19 cellular contexts compared by ENCODE assay signal in the genomic region with DNA sequence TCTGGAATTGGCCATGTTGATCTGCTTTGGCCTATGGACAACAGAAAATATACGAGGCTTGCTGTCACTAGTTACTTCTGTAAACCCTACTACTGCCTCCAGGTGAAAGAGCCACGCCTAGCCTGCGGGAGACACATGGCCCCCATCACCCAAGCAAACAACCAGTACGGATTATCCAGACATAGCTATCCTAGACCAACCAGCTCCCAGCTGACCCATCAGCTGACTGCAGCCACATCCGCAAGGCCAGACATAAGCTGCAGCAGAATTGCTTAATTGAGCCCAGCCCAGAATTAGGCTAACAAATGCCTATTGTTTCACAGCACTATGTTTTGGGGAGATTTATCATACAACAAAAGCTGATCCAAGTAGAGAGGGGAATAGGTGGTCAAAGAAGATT. TPM values are rescaled to one million over a fixed set of nuclear protein-coding genes. Genes with fewer than 3 reads are reported as not detected.
DNase-seq lines count a peak whose midpoint lies in the region; ATAC-seq and TF ChIP-seq lines count a peak whose summit lies in the region.
"Had no signal": no experiment of that assay in that cellular context is flagged by ENCODE, and none has a peak within 500 bp of the region (broad histone marks: within the 10 kb centered on the region; RNA-seq: fewer than 3 reads in every experiment).

No MANE protein-coding gene starts in this region.

- no peak overlapping the region for H3K9ac ChIP-seq in IMR-90 (ENCODE audit: low read depth, low read length)

- no peak overlapping the region; the same call in 1 of the 2 replicates for H2BK20ac ChIP-seq in IMR-90 (ENCODE audit: low read depth, low read length)

- peaks cover 3% of the 10 kb centered on the region; the same call in 1 of the 2 replicates for H3K4me1 Mint-ChIP-seq in WTC11
- H3K4me1 Mint-ChIP-seq in natural killer cell treated with Interleukin-12 subunit alpha and Interleukin-12 subunit beta and Interleukin-15 and Interleukin-18, amount 100 ng/mL, for 72 hours (ENCODE audit: low read depth in 2 of 2), result peaks cover 10 to 19% of the 10 kb centered on the region in 2 donors

- H3K14ac ChIP-seq in IMR-90 (replicated peaks; ENCODE audit: low read depth, low read length), result peak overlapping the region; percentile 68; the same call in 1 of the 2 replicates

- peak overlapping the region; percentile 25; the same call in 1 of the 2 replicates for H3K27ac Mint-ChIP-seq in WTC11
- H3K27ac Mint-ChIP-seq in natural killer cell treated with Interleukin-12 subunit alpha and Interleukin-12 subunit beta and Interleukin-15 and Interleukin-18, amount 100 ng/mL, for 72 hours, result no peak overlapping the region
- H3K27ac Mint-ChIP-seq: activated T-helper 2 cell treated with anti-CD3 and anti-CD28 coated beads, Interferon-gamma antibody, Interleukin-2, Interleukin-4, amounts not matched to agents 10 μg/mL and 5 μg/mL and 100 μg/mL, durations not matched to agents 14 hours and 24 hours and 36 hours; T-helper 2 cell treated with Interferon-gamma antibody and Interleukin-4, amounts not matched to agents 5 μg/mL and 100 μg/mL, for 36 hours had no signal

- no peak overlapping the region for H3K4me3 Mint-ChIP-seq in WTC11
- H3K4me3 Mint-ChIP-seq in natural killer cell treated with Interleukin-12 subunit alpha and Interleukin-12 subunit beta and Interleukin-15 and Interleukin-18, amount 100 ng/mL, for 72 hours, result no peak overlapping the region
- H3K4me3 Mint-ChIP-seq: naive B cell; T-helper 2 cell treated with Interferon-gamma antibody and Interleukin-4, amounts not matched to agents 5 μg/mL and 100 μg/mL, for 36 hours had no signal

- CTCF ChIA-PET in IMR-90 (lab: Yijun Ruan, JAX) (no interaction called here), WTC11 (lab: Charles Lee) (interaction anchor here (1.0 kb wide), 1 partner anchor 108 kb away, joined by 3 read pairs; no protein-coding TSS in a partner anchor)

- H3K79me1 ChIP-seq in IMR-90 (ENCODE audit: low read depth in 1 of 2, low read length in 2 of 2), result peaks cover 20 to 62% of the 10 kb centered on the region in 2 experiments

- H3K4me3 ChIP-seq in IMR-90 (ENCODE audit: insufficient read depth, low read depth, low read length), result no peak overlapping the region
- H3K4me3 ChIP-seq: left lung, transverse colon had no signal

- peaks cover 16% of the 10 kb centered on the region for H3K27me3 Mint-ChIP-seq in WTC11 (ENCODE audit: low read depth)
- no peaks in the 10 kb centered on the region for H3K27me3 Mint-ChIP-seq in natural killer cell treated with Interleukin-12 subunit alpha and Interleukin-12 subunit beta and Interleukin-15 and Interleukin-18, amount 100 ng/mL, for 72 hours
- H3K27me3 Mint-ChIP-seq: naive B cell, progenitor cell of endocrine pancreas had no signal

- H4K91ac ChIP-seq in IMR-90 (ENCODE audit: insufficient read depth, low read depth, low read length), result no peak overlapping the region; the same call in 1 of the 2 replicates

- peak overlapping the region; percentile 75 for H2AK9ac ChIP-seq in IMR-90 (replicated peaks; ENCODE audit: low read depth, low read length, poor library complexity)

- dilution Hi-C loops in IMR-90 (cut with HindIII; ENCODE audit: low sequenced_read_pairs, unreplicated experiment), result no loop called here

- 100% methylated on average over 2 of the region's 5 CpGs; no CpG with 5 or more reads in 1 of the 2 experiments for WGBS in IMR-90 (ENCODE audit: extremely low coverage in 2 of 2, insufficient read length in 1 of 2), 2 experiments

- H2BK15ac ChIP-seq in IMR-90 (ENCODE audit: low read depth, low read length), result no peak overlapping the region

- H3K18ac ChIP-seq in IMR-90 (ENCODE audit: low read depth, low read length), result no peak overlapping the region

- no peak overlapping the region for H3K4me2 ChIP-seq in IMR-90 (ENCODE audit: low read depth, low read length)

- H4K20me1 ChIP-seq in IMR-90 (ENCODE audit: insufficient read depth, low read length), result peaks cover 26% of the 10 kb centered on the region

- DNase-seq in IMR-90 (no peak), WTC11 (ENCODE audit: low spot score) (no peak), inferior parietal cortex (ENCODE audit: extremely low spot score) (peak; percentile 43), posterior cingulate gyrus (peak in 6 of 10 donors; percentile 19 to 91 (median 58)), SKM-1 (lab: John Stamatoyannopoulos, UW; ENCODE audit: unreplicated experiment) (no peak), NCI-H345 (lab: John Stamatoyannopoulos, UW) (no peak), NCI-H446 treated with DMSO at 0.1 percent for 48 hours (lab: John Stamatoyannopoulos, UW) (no peak)
- DNase-seq in natural killer cell treated with Interleukin-12 subunit alpha and Interleukin-12 subunit beta and Interleukin-15 and Interleukin-18, amount 100 ng/mL, for 72 hours (ENCODE audit: low spot score), result no peak
- DNase-seq: AML-193, amniotic stem cell, GDM1, left lung, MV-4-11, naive B cell, transverse colon had no signal

- H3K36me3 ChIP-seq in IMR-90 (ENCODE audit: control insufficient read depth, insufficient read depth, low read length), result peaks cover 3% of the 10 kb centered on the region; the same call in 1 of the 2 replicates
- H3K36me3 ChIP-seq: left lung, transverse colon had no signal

- H3K27ac ChIP-seq in IMR-90 (ENCODE audit: insufficient read depth, low read length), result no peak overlapping the region
- H3K27ac ChIP-seq: transverse colon had no signal

- H2BK5ac ChIP-seq in IMR-90 (ENCODE audit: low read depth, low read length, poor library complexity, severe bottlenecking), result peak overlapping the region; percentile 15

- H4K8ac ChIP-seq in IMR-90 (ENCODE audit: low read depth in 2 of 2, low read length in 2 of 2), result peak overlapping the region in 1 of 2 experiments; percentile 30; a peak in 1 of 4 replicates

- peak overlapping the region; percentile 52 for H3K23ac ChIP-seq in IMR-90 (ENCODE audit: low read depth, low read length)

- no peaks in the 10 kb centered on the region for H3K27me3 ChIP-seq in IMR-90 (ENCODE audit: control insufficient read depth, insufficient read depth, low read length)
- H3K27me3 ChIP-seq: left lung, transverse colon had no signal

- H2AFZ ChIP-seq in IMR-90 (replicated peaks; ENCODE audit: low read length, poor library complexity), result no peak overlapping the region

- H4K5ac ChIP-seq in IMR-90 (ENCODE audit: low read depth, low read length), result no peak overlapping the region

- no peak for TF ChIP-seq POLR2A in IMR-90 (IDR thresholded peaks at IDR 0.05; ENCODE audit: low read depth, low read length)

- intact Hi-C loops in IMR-90 (cut with micrococcal nuclease) (no loop called here), posterior cingulate gyrus (cut with DNase I) (no loop called here)

- TF ChIP-seq RAD21 in IMR-90 (IDR thresholded peaks at IDR 0.05; ENCODE audit: low read length), result no peak

- peaks cover 13% of the 10 kb centered on the region for H3K9me1 ChIP-seq in IMR-90 (ENCODE audit: insufficient read depth, low read length)

- TF ChIP-seq CTCF in IMR-90 (conservative IDR thresholded peaks at IDR 0.05; ENCODE audit: low read depth, low read length) (no peak), WTC11 (IDR thresholded peaks at IDR 0.05) (no peak)

- H3K9me3 Mint-ChIP-seq in WTC11, result no peaks in the 10 kb centered on the region
- H3K9me3 Mint-ChIP-seq in natural killer cell treated with Interleukin-12 subunit alpha and Interleukin-12 subunit beta and Interleukin-15 and Interleukin-18, amount 100 ng/mL, for 72 hours, result no peaks in the 10 kb centered on the region
- H3K9me3 Mint-ChIP-seq: activated T-helper 2 cell treated with anti-CD3 and anti-CD28 coated beads, Interferon-gamma antibody, Interleukin-2, Interleukin-4, amounts not matched to agents 10 μg/mL and 5 μg/mL and 100 μg/mL, durations not matched to agents 14 hours and 24 hours and 36 hours; naive B cell; T-helper 2 cell treated with Interferon-gamma antibody and Interleukin-4, amounts not matched to agents 5 μg/mL and 100 μg/mL, for 36 hours had no signal

- H3K9me3 ChIP-seq in IMR-90 (ENCODE audit: control insufficient read depth, insufficient read depth, low read length), result no peaks in the 10 kb centered on the region
- H3K9me3 ChIP-seq: left lung, transverse colon had no signal

- ATAC-seq in IMR-90 (ENCODE audit: low read depth), result no peak
- ATAC-seq in WTC11, result peak; percentile 69
- ATAC-seq in natural killer cell treated with Interleukin-12 subunit alpha and Interleukin-12 subunit beta and Interleukin-15 and Interleukin-18, amount 100 ng/mL, for 72 hours, result no peak
- ATAC-seq: Right ventricle myocardium inferior had no signal

- no peaks in the 10 kb centered on the region for H3K36me3 Mint-ChIP-seq in WTC11
- no peaks in the 10 kb centered on the region for H3K36me3 Mint-ChIP-seq in natural killer cell treated with Interleukin-12 subunit alpha and Interleukin-12 subunit beta and Interleukin-15 and Interleukin-18, amount 100 ng/mL, for 72 hours
- H3K36me3 Mint-ChIP-seq: naive B cell had no signal

- H3K4me1 ChIP-seq in IMR-90 (ENCODE audit: control insufficient read depth, insufficient read depth, low read length), result peaks cover 3% of the 10 kb centered on the region

- H2BK120ac ChIP-seq in IMR-90 (ENCODE audit: low read depth, low read length), result peak overlapping the region; percentile 35; the same call in 1 of the 2 replicates

- BruUV-seq in IMR-90 (replicated peaks; lab: Mats Ljungman, UMichigan), result no TSS peak

- H2AK5ac ChIP-seq in IMR-90 (ENCODE audit: low read depth, low read length), result peak overlapping the region; percentile 61

- peak overlapping the region; percentile 60 for H3K4ac ChIP-seq in IMR-90 (ENCODE audit: low read depth, low read length)

- POLR2A ChIA-PET in IMR-90 (lab: Charles Lee; ENCODE audit: unreplicated experiment) (no interaction called here), WTC11 (lab: Charles Lee) (no interaction called here)

- in situ Hi-C loops in IMR-90 (cut with MboI; ENCODE audit: low sequenced_read_pairs), result loop anchor here (10.0 kb wide), 1 partner anchor 205 kb away; no protein-coding TSS in a partner anchor

- no peak overlapping the region for H3K56ac ChIP-seq in IMR-90 (ENCODE audit: extremely low read depth, insufficient read depth, low read length)

TF ChIP-seq in IMR-90, 13 proteins besides CTCF, POLR2A, EP300 and RAD21:
- TF ChIP-seq CEBPB (IDR thresholded peaks at IDR 0.05; ENCODE audit: low read depth, low read length) (no peak), RCOR1 (IDR thresholded peaks at IDR 0.05; ENCODE audit: insufficient replicate concordance, low read length) (no peak), MXI1 (IDR thresholded peaks at IDR 0.05; ENCODE audit: borderline replicate concordance, low read depth, low read length) (no peak)
TF ChIP-seq in IMR-90: peak in this region for 0.

TF ChIP-seq in WTC11, 78 proteins besides CTCF, POLR2A, EP300 and RAD21 (continues in another document):
- TF ChIP-seq, protein P1, sequence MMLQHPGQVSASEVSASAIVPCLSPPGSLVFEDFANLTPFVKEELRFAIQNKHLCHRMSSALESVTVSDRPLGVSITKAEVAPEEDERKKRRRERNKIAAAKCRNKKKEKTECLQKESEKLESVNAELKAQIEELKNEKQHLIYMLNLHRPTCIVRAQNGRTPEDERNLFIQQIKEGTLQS (CRISPR knock-in tag; conservative IDR thresholded peaks at IDR 0.05), result no peak

RNA-seq across cellular contexts. Expression of a gene that starts 13.5 kb away (rescaled TPM):
- total RNA-seq in IMR-90 (2012; rRNA removed), result 15.4 and 24.4 TPM in 2 replicates
- 6.0 and 7.4 TPM in 2 replicates for polyA plus RNA-seq in IMR-90 (2012; rRNA removed)
- polyA plus RNA-seq in IMR-90 (2012; cell fraction: cytosol; rRNA removed), result 1.4 and 3.2 TPM in 2 replicates
- 2.2 and 19.3 TPM in 2 replicates for polyA plus RNA-seq in IMR-90 (2012; cell fraction: nucleus; rRNA removed; ENCODE audit: low replicate concordance)
- 5.0 to 5.7 TPM (median 5.2 TPM) in 3 replicates for total RNA-seq in WTC11 (2021)
- 10 to 100 TPM; 12.8 to 31.0 TPM for total RNA-seq in natural killer cell treated with Interleukin-12 subunit alpha and Interleukin-12 subunit beta and Interleukin-15 and Interleukin-18, amount 100 ng/mL, for 72 hours

Comparison
In these comparisons a context has a peak if more than half of its experiments do, and no peak if none do; other contexts are left out.
1. DNase-seq: peak in inferior parietal cortex (single experiment) and posterior cingulate gyrus (6 of 10); none in IMR-90 (single experiment), WTC11 (single experiment), SKM-1 (single experiment), NCI-H345 (single experiment), NCI-H446 treated with DMSO at 0.1 percent for 48 hours (single experiment) and natural killer cell treated with Interleukin-12 subunit alpha and Interleukin-12 subunit beta and Interleukin-15 and Interleukin-18, amount 100 ng/mL, for 72 hours (single experiment).